In genomic region chr16:81532491-81533174, GRCh38 we compare ENCODE assay signal across 15 cellular contexts.
A peak's percentile ranks its signal among the peaks of the same experiment; 100 is the strongest.
DNase-seq lines count a peak whose midpoint lies in the region; ATAC-seq and TF ChIP-seq lines count a peak whose summit lies in the region.
"Had no signal": no experiment of that assay in that cellular context is flagged by ENCODE, and none has a peak within 500 bp of the region (broad histone marks: within the 10 kb centered on the region; RNA-seq: fewer than 3 reads in every experiment).

No MANE protein-coding gene starts in this region.

- POLR2A ChIA-PET in SK-N-SH (lab: Yijun Ruan, JAX), result no interaction called here

- H3K9ac ChIP-seq in BLaER1 (no peak overlapping the region), SK-N-SH (no peak overlapping the region)

- 0 out of 2 replicates have a peak overlapping the region, but pooled peaks have one; percentile 10 for H3K4me2 ChIP-seq in BLaER1
- no peak overlapping the region for H3K4me2 ChIP-seq in SK-N-SH

- CTCF ChIA-PET in SK-N-SH (lab: Yijun Ruan, JAX), result interaction anchor here (1.4 kb wide), 1 partner anchor 12 kb away, joined by 7 read pairs; no protein-coding TSS in a partner anchor

- H3K27ac Mint-ChIP-seq in nephron, result peak overlapping the region; percentile 27 to 70 (median 70)

- peaks cover 39% of the 10 kb centered on the region for H3K4me1 ChIP-seq in BLaER1
- peaks cover 0 to 12% of the 10 kb centered on the region in 2 experiments; a peak in 1 of 4 replicates for H3K4me1 ChIP-seq in SK-N-SH (ENCODE audit: control insufficient read depth in 1 of 2, insufficient read depth in 2 of 2, low read depth in 1 of 2, low read length in 1 of 2)
- peaks cover 8 to 28% of the 10 kb centered on the region in 2 donors for H3K4me1 ChIP-seq in esophagus (ENCODE audit: control insufficient read depth in 2 of 2, insufficient read depth in 2 of 2, low read length in 1 of 2)

- no peaks in the 10 kb centered on the region for H3K9me2 ChIP-seq in SK-N-SH

- TF ChIP-seq RAD21 in SK-N-SH (IDR thresholded peaks at IDR 0.05; ENCODE audit: low read length), result no peak

- H3K27ac ChIP-seq in BLaER1 (no peak overlapping the region), SK-N-SH (ENCODE audit: low read depth in 2 of 2, low read length in 1 of 2) (peak overlapping the region in 1 of 2 experiments; percentile 39; a peak in 2 of 4 replicates), esophagus (ENCODE audit: low read depth in 2 of 2, low read length in 1 of 2) (peak overlapping the region; percentile 84 to 95)
- H3K27ac ChIP-seq: dorsolateral prefrontal cortex, thoracic aorta had no signal

- TF ChIP-seq EP300 in SK-N-SH (IDR thresholded peaks at IDR 0.05; ENCODE audit: borderline replicate concordance in 1 of 2, low read depth in 1 of 2, low read length in 1 of 2), result 0 out of 4 replicates have a peak, but pooled peaks of 1 of the 2 experiments have one; percentile 13

- 76% methylated on average over 13 of the region's 19 CpGs for WGBS in SK-N-SH (ENCODE audit: low lambda C conversion rate)
- WGBS in esophagus, 2 donors, result 60 to 63% methylated on average over 19 of the region's 19 CpGs

- H3K9me3 Mint-ChIP-seq in nephron, result peaks cover 9% of the 10 kb centered on the region

- H3K4me1 Mint-ChIP-seq in nephron, result peaks cover 56% of the 10 kb centered on the region

- no peak overlapping the region for H3K4me3 Mint-ChIP-seq in nephron

- no peaks in the 10 kb centered on the region for H3F3A ChIP-seq in SK-N-SH (replicated peaks; ENCODE audit: insufficient read depth)

- no peak for TF ChIP-seq CTCF in SK-N-SH (IDR thresholded peaks at IDR 0.05)
- no peak for TF ChIP-seq CTCF in nephron (IDR thresholded peaks at IDR 0.05; ENCODE audit: unreplicated experiment in 3 of 3)

- DNase-seq in SK-N-SH (no peak), NK-92 (lab: John Stamatoyannopoulos, UW; ENCODE audit: unreplicated experiment) (no peak), NCI-H510A treated with DMSO at 0.1 percent for 48 hours (lab: John Stamatoyannopoulos, UW) (no peak)
- DNase-seq: DMS153, Karpas-422, NCI-H187, NCI-H774 had no signal

- H2AFZ ChIP-seq in SK-N-SH (ENCODE audit: low read depth), result no peak overlapping the region

- H4K20me1 ChIP-seq in BLaER1 (peaks cover 100% of the 10 kb centered on the region), SK-N-SH (ENCODE audit: insufficient read depth) (peaks cover 15% of the 10 kb centered on the region)

- H3K9me3 ChIP-seq in BLaER1 (0 out of 2 replicates have a peak, but pooled peaks cover 1% of the 10 kb centered on the region), SK-N-SH (no peaks in the 10 kb centered on the region), esophagus (ENCODE audit: control insufficient read depth in 2 of 2, insufficient read depth in 1 of 2, low read depth in 1 of 2, low read length in 1 of 2) (no peaks in the 10 kb centered on the region)
- H3K9me3 ChIP-seq: adrenal gland, thoracic aorta had no signal

- ATAC-seq in GM21529 (IDR thresholded peaks at IDR 0.05; ENCODE audit: unreplicated experiment), result no peak
- ATAC-seq in GM19351 (IDR thresholded peaks at IDR 0.05; ENCODE audit: unreplicated experiment), result no peak

- no peaks in the 10 kb centered on the region for H3K27me3 Mint-ChIP-seq in nephron (ENCODE audit: low read depth)

- H3K27me3 ChIP-seq in BLaER1 (no peaks in the 10 kb centered on the region), SK-N-SH (ENCODE audit: insufficient read depth) (no peaks in the 10 kb centered on the region), esophagus (ENCODE audit: control insufficient read depth in 1 of 2, insufficient read depth in 2 of 2, low read length in 2 of 2) (no peaks in the 10 kb centered on the region)
- H3K27me3 ChIP-seq: adrenal gland, dorsolateral prefrontal cortex had no signal

- H3K36me3 ChIP-seq in BLaER1 (peaks cover 52% of the 10 kb centered on the region; the same call in 1 of the 2 replicates), SK-N-SH (replicated peaks in 1 of 2; ENCODE audit: control insufficient read depth in 1 of 2, insufficient read depth in 2 of 2, low read length in 1 of 2) (no peaks in the 10 kb centered on the region), esophagus (ENCODE audit: control insufficient read depth in 2 of 2, insufficient read depth in 2 of 2, low read length in 1 of 2) (peaks cover 0 to 2% of the 10 kb centered on the region in 2 donors)
- H3K36me3 ChIP-seq: adrenal gland, thoracic aorta had no signal

- peaks cover 37% of the 10 kb centered on the region for H3K36me3 Mint-ChIP-seq in nephron (ENCODE audit: low read depth)

- H3K79me2 ChIP-seq in SK-N-SH (ENCODE audit: insufficient read depth), result peaks cover 13% of the 10 kb centered on the region

- H3K4me3 ChIP-seq in BLaER1 (no peak overlapping the region), SK-N-SH (ENCODE audit: low read depth in 2 of 2, low read length in 1 of 2) (no peak overlapping the region), esophagus (ENCODE audit: low read depth in 1 of 2, low read length in 2 of 2) (no peak overlapping the region)
- H3K4me3 ChIP-seq: adrenal gland, dorsolateral prefrontal cortex, thoracic aorta had no signal

TF ChIP-seq in SK-N-SH, 30 proteins besides CTCF, POLR2A, EP300 and RAD21:
- no peak for TF ChIP-seq IRF3 (IDR thresholded peaks at IDR 0.05; ENCODE audit: low read depth, low read length)
- 0 out of 2 replicates have a peak, but pooled peaks have one; percentile 29 for TF ChIP-seq GATA2 (CRISPR knock-in tag; IDR thresholded peaks at IDR 0.05)
